Comparison of ENCODE assay signal across 12 cellular contexts in genomic region chr1:67299296-67299695, GRCh38. TPM values are rescaled to one million over a fixed set of nuclear protein-coding genes. Genes with fewer than 3 reads are reported as not detected.
DNase-seq lines count a peak whose midpoint lies in the region; ATAC-seq and TF ChIP-seq lines count a peak whose summit lies in the region.
"Had no signal": no experiment of that assay in that cellular context is flagged by ENCODE, and none has a peak within 500 bp of the region (broad histone marks: within the 10 kb centered on the region; RNA-seq: fewer than 3 reads in every experiment).

No MANE protein-coding gene starts in this region.

- no peak overlapping the region for H3K4me2 ChIP-seq in GM23248 (ENCODE audit: unreplicated experiment)
- peak overlapping the region; percentile 37 for H3K4me2 ChIP-seq in skeletal muscle satellite cell (ENCODE audit: low read length)
- H3K4me2 ChIP-seq: BLaER1 had no signal

- TF ChIP-seq EP300 in sigmoid colon (IDR thresholded peaks at IDR 0.05), result no peak

- H3K36me3 ChIP-seq in GM23248 (ENCODE audit: low read depth) (no peaks in the 10 kb centered on the region), skeletal muscle satellite cell (ENCODE audit: insufficient read depth, low read length) (no peaks in the 10 kb centered on the region), sigmoid colon (no peaks in the 10 kb centered on the region), body of pancreas (replicated peaks in 1 of 2; ENCODE audit: insufficient read depth in 1 of 2, low read depth in 2 of 2) (no peaks in the 10 kb centered on the region)
- H3K36me3 ChIP-seq: BLaER1 had no signal

- no peak overlapping the region for H3K4me3 ChIP-seq in GM23248
- H3K4me3 ChIP-seq in skeletal muscle satellite cell (ENCODE audit: low read length), result no peak overlapping the region
- H3K4me3 ChIP-seq in sigmoid colon, result no peak overlapping the region
- no peak overlapping the region for H3K4me3 ChIP-seq in body of pancreas
- H3K4me3 ChIP-seq: BLaER1 had no signal

- H3K9ac ChIP-seq in GM23248 (no peak overlapping the region), skeletal muscle satellite cell (ENCODE audit: low read depth, low read length) (no peak overlapping the region)
- H3K9ac ChIP-seq: BLaER1 had no signal

- H3K27me3 Mint-ChIP-seq in activated T-helper 1 cell treated with anti-CD3 and anti-CD28 coated beads, Interleukin-12 subunit alpha, Interleukin-12 subunit beta, Interleukin-2, Interleukin-4 antibody, amounts not matched to agents 30 ng/mL and 10 ng/mL and 1 ng/mL, durations not matched to agents 14 hours and 24 hours and 36 hours (ENCODE audit: insufficient read depth), result no peaks in the 10 kb centered on the region

- no peaks in the 10 kb centered on the region for H3F3A ChIP-seq in GM23248 (ENCODE audit: insufficient read depth)

- WGBS in GM23248 (ENCODE audit: low coverage in 1 of 2, low lambda C conversion rate in 2 of 2, missing lambda C conversion rate in 2 of 2), 2 experiments, result 82 to 90% methylated on average over 7 of the region's 7 CpGs
- WGBS in sigmoid colon, 2 donors, result 81 to 94% methylated on average over 7 of the region's 7 CpGs
- WGBS in body of pancreas, 2 donors, result 94% methylated on average over 7 of the region's 7 CpGs

- peak overlapping the region; percentile 21 for H3K27ac Mint-ChIP-seq in activated T-helper 1 cell treated with anti-CD3 and anti-CD28 coated beads, Interleukin-12 subunit alpha, Interleukin-12 subunit beta, Interleukin-2, Interleukin-4 antibody, amounts not matched to agents 30 ng/mL and 10 ng/mL and 1 ng/mL, durations not matched to agents 14 hours and 24 hours and 36 hours
- H3K27ac Mint-ChIP-seq: IgD-negative memory B cell had no signal

- H3K9me3 Mint-ChIP-seq in activated T-helper 1 cell treated with anti-CD3 and anti-CD28 coated beads, Interleukin-12 subunit alpha, Interleukin-12 subunit beta, Interleukin-2, Interleukin-4 antibody, amounts not matched to agents 30 ng/mL and 10 ng/mL and 1 ng/mL, durations not matched to agents 14 hours and 24 hours and 36 hours, result peaks cover 5% of the 10 kb centered on the region

- intact Hi-C loops in activated T-helper 1 cell treated with anti-CD3 and anti-CD28 coated beads, Interleukin-12 subunit alpha, Interleukin-12 subunit beta, Interleukin-2, Interleukin-4 antibody, amounts not matched to agents 30 ng/mL and 10 ng/mL and 1 ng/mL, durations not matched to agents 14 hours and 24 hours and 36 hours (cut with micrococcal nuclease), result no loop called here
- intact Hi-C loops in sigmoid colon (cut with DNase I) (no loop called here), body of pancreas (cut with DNase I) (no loop called here)

- no peaks in the 10 kb centered on the region for H3K9me3 ChIP-seq in GM23248 (ENCODE audit: low read depth)
- H3K9me3 ChIP-seq in skeletal muscle satellite cell (replicated peaks; ENCODE audit: low read length), result no peaks in the 10 kb centered on the region
- H3K9me3 ChIP-seq in sigmoid colon, result no peaks in the 10 kb centered on the region
- H3K9me3 ChIP-seq in body of pancreas, result no peaks in the 10 kb centered on the region
- H3K9me3 ChIP-seq: Caco-2 had no signal

- no peak overlapping the region for H2AFZ ChIP-seq in GM23248

- peak; percentile 8 for DNase-seq in GM23248
- peak; percentile 78 for DNase-seq in LHCN-M2 (ENCODE audit: low read depth)
- no peak for DNase-seq in activated T-helper 1 cell treated with anti-CD3 and anti-CD28 coated beads, Interleukin-12 subunit alpha, Interleukin-12 subunit beta, Interleukin-2, Interleukin-4 antibody, amounts not matched to agents 30 ng/mL and 10 ng/mL and 1 ng/mL, durations not matched to agents 14 hours and 24 hours and 36 hours (ENCODE audit: low spot score)
- DNase-seq in sigmoid colon, result no peak
- DNase-seq in body of pancreas, result no peak
- DNase-seq in HT-29 (ENCODE audit: low spot score), result no peak
- DNase-seq: AML-193; Caco-2; CD8-positive, alpha-beta memory T cell had no signal

- H3K36me3 Mint-ChIP-seq in activated T-helper 1 cell treated with anti-CD3 and anti-CD28 coated beads, Interleukin-12 subunit alpha, Interleukin-12 subunit beta, Interleukin-2, Interleukin-4 antibody, amounts not matched to agents 30 ng/mL and 10 ng/mL and 1 ng/mL, durations not matched to agents 14 hours and 24 hours and 36 hours (ENCODE audit: low read depth), result peaks cover 9% of the 10 kb centered on the region

- H3K9me2 ChIP-seq in GM23248 (ENCODE audit: insufficient read depth), result no peaks in the 10 kb centered on the region

- no peaks in the 10 kb centered on the region for H3K79me2 ChIP-seq in GM23248 (ENCODE audit: insufficient read depth)

- TF ChIP-seq CTCF in sigmoid colon (IDR thresholded peaks at IDR 0.05), result no peak
- TF ChIP-seq CTCF in body of pancreas (IDR thresholded peaks at IDR 0.05), result no peak

- H3K4me1 ChIP-seq in GM23248 (ENCODE audit: insufficient read depth) (no peaks in the 10 kb centered on the region), skeletal muscle satellite cell (ENCODE audit: control insufficient read depth, insufficient read depth, low read length) (peaks cover 12% of the 10 kb centered on the region), sigmoid colon (no peaks in the 10 kb centered on the region), body of pancreas (no peaks in the 10 kb centered on the region)
- H3K4me1 ChIP-seq: Caco-2 had no signal

- no peak overlapping the region for H3K4me3 Mint-ChIP-seq in activated T-helper 1 cell treated with anti-CD3 and anti-CD28 coated beads, Interleukin-12 subunit alpha, Interleukin-12 subunit beta, Interleukin-2, Interleukin-4 antibody, amounts not matched to agents 30 ng/mL and 10 ng/mL and 1 ng/mL, durations not matched to agents 14 hours and 24 hours and 36 hours
- H3K4me3 Mint-ChIP-seq: CD8-positive, alpha-beta memory T cell; IgD-negative memory B cell had no signal

- no peak for ATAC-seq in body of pancreas

- H3K27me3 ChIP-seq in GM23248 (replicated peaks; ENCODE audit: insufficient read depth) (peaks cover 32% of the 10 kb centered on the region), skeletal muscle satellite cell (ENCODE audit: control insufficient read depth, insufficient read depth, low read length) (peaks cover 5% of the 10 kb centered on the region), sigmoid colon (no peaks in the 10 kb centered on the region), body of pancreas (no peaks in the 10 kb centered on the region)
- H3K27me3 ChIP-seq: BLaER1 had no signal

- TF ChIP-seq POLR2A in sigmoid colon (IDR thresholded peaks at IDR 0.05) (no peak), body of pancreas (IDR thresholded peaks at IDR 0.05) (no peak)

- peaks cover 90% of the 10 kb centered on the region for H3K4me1 Mint-ChIP-seq in activated T-helper 1 cell treated with anti-CD3 and anti-CD28 coated beads, Interleukin-12 subunit alpha, Interleukin-12 subunit beta, Interleukin-2, Interleukin-4 antibody, amounts not matched to agents 30 ng/mL and 10 ng/mL and 1 ng/mL, durations not matched to agents 14 hours and 24 hours and 36 hours (ENCODE audit: low read depth)
- H3K4me1 Mint-ChIP-seq: IgD-negative memory B cell had no signal

- in situ Hi-C loops in GM23248 (cut with MboI), result no loop called here

- H3K27ac ChIP-seq in GM23248 (no peak overlapping the region), sigmoid colon (no peak overlapping the region), body of pancreas (no peak overlapping the region)
- H3K27ac ChIP-seq: BLaER1 had no signal

- H4K20me1 ChIP-seq in GM23248 (ENCODE audit: insufficient read depth), result no peaks in the 10 kb centered on the region
- H4K20me1 ChIP-seq: BLaER1 had no signal

RNA-seq across cellular contexts. Expression of gene IL12RB2, which starts 8.4 kb away (rescaled TPM):
- total RNA-seq in GM23248 (2014; rRNA removed; shearing (Covaris generic)), result not detected in 2 replicates
- 0.06 TPM in 1 of 2 replicates, not detected in the other for polyA plus RNA-seq in GM23248 (2016; fragmentation: Nextera tagmentation; extraction: Ambion mirVana)
- total RNA-seq in LHCN-M2 (2014; rRNA removed), result not detected in 2 replicates
- 0.11 TPM for polyA plus RNA-seq in LHCN-M2 (2012)
- total RNA-seq in activated T-helper 1 cell treated with anti-CD3 and anti-CD28 coated beads, Interleukin-12 subunit alpha, Interleukin-12 subunit beta, Interleukin-2, Interleukin-4 antibody, amounts not matched to agents 30 ng/mL and 10 ng/mL and 1 ng/mL, durations not matched to agents 14 hours and 24 hours and 36 hours, result 218 and 221 TPM in 2 replicates
- not detected in 2 replicates for total RNA-seq in skeletal muscle satellite cell (2012; rRNA removed)
- 1 to 10 TPM in 2 of 4 donors, under 1 TPM in 1, not detected in 1; 0.99 to 2.1 (median 1.5) TPM for total RNA-seq in sigmoid colon
- 1 to 10 TPM in 1 of 3 donors, not detected in 2; 1.1 TPM for polyA plus RNA-seq in sigmoid colon
- 1 to 10 TPM; 1.3 to 3.3 TPM for total RNA-seq in body of pancreas
- total RNA-seq in HT-29 (2014; rRNA removed; shearing (Covaris generic)), result not detected in 2 replicates

Comparison
In these comparisons a context has a peak if more than half of its experiments do, and no peak if none do; other contexts are left out.
1. DNase-seq: peak in GM23248 (single experiment) and LHCN-M2 (single experiment); none in activated T-helper 1 cell treated with anti-CD3 and anti-CD28 coated beads, Interleukin-12 subunit alpha, Interleukin-12 subunit beta, Interleukin-2, Interleukin-4 antibody, amounts not matched to agents 30 ng/mL and 10 ng/mL and 1 ng/mL, durations not matched to agents 14 hours and 24 hours and 36 hours (single experiment), sigmoid colon (single experiment), body of pancreas (0 of 4) and HT-29 (single experiment).
2. RNA of gene IL12RB2, which starts 8.4 kb away (total RNA-seq): 218 to 221 TPM in activated T-helper 1 cell treated with anti-CD3 and anti-CD28 coated beads, Interleukin-12 subunit alpha, Interleukin-12 subunit beta, Interleukin-2, Interleukin-4 antibody, amounts not matched to agents 30 ng/mL and 10 ng/mL and 1 ng/mL, durations not matched to agents 14 hours and 24 hours and 36 hours; 1.3 to 3.3 TPM in body of pancreas, 0.99 to 2.1 TPM in sigmoid colon, not detected in GM23248, not detected in LHCN-M2 and not detected in HT-29; every median in the first group is over 10 times any median in the second.